Comparison of ENCODE assay signal across 22 cellular contexts in the genomic region with DNA sequence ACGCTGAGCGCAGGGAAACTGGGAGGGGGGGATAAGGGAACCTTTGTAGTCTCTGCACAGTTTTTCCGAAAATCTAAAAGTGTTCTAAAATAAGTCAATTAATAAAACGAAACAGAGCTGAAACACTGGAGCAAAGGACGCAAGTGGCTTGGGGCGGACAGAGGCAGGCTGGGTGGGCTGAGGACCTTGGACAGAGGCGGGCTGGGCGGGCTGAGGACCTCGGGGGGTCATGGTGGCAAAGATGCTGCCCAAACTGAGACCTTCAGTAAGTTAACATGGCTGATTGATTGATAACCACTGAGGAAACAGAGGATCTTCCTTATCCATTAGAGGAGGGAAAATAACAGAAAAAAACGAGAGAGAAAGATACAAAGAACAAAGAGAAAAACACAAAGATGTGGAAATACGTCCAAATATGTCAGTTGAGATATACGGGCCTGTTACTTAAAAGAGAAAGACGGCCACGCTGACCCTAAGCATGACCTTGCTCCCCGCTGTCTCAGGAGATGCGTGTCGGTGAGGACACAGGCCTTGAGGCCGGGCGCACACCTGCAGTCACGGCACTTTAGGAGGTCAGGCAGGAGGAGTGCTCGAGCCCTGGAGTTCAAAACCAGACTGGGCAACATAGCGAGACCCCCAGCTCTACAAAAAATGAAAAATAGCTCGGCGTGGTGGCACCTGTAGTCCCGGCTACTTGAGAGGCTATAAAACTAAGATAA.
"Had no signal": no experiment of that assay in that cellular context is flagged by ENCODE, and none has a peak within 500 bp of the region (broad histone marks: within the 10 kb centered on the region; RNA-seq: fewer than 3 reads in every experiment).

No MANE protein-coding gene starts in this region.

- H3K27ac ChIP-seq: breast epithelium, coronary artery, esophagus muscularis mucosa, heart left ventricle, thoracic aorta, upper lobe of left lung had no signal

- H3K36me3 ChIP-seq: breast epithelium had no signal

- H3K9me3 ChIP-seq: breast epithelium, esophagus muscularis mucosa, heart left ventricle, thoracic aorta, upper lobe of left lung had no signal

- H3K27me3 ChIP-seq: breast epithelium, esophagus muscularis mucosa, heart left ventricle, upper lobe of left lung had no signal

- ATAC-seq: heart left ventricle, left colon had no signal

- FAIRE-seq: frontal cortex, islet of Langerhans had no signal

- H3K4me1 ChIP-seq: breast epithelium, esophagus muscularis mucosa, heart left ventricle, upper lobe of left lung had no signal

- H3K27ac Mint-ChIP-seq: activated naive CD4-positive, alpha-beta T cell treated with anti-CD3 and anti-CD28 coated beads for 36 hours; activated naive CD8-positive, alpha-beta T cell treated with anti-CD3 and anti-CD28 coated beads, Interleukin-2, amount 10 ng/mL, durations not matched to agents 7 days and 5 days had no signal

- H3K27me3 Mint-ChIP-seq: activated CD4-positive, alpha-beta T cell treated with anti-CD3 and anti-CD28 coated beads for 36 hours; activated naive CD8-positive, alpha-beta T cell treated with anti-CD3 and anti-CD28 coated beads, Interleukin-2, amount 10 ng/mL, durations not matched to agents 7 days and 5 days; naive B cell had no signal

- H3K36me3 Mint-ChIP-seq: activated naive CD8-positive, alpha-beta T cell treated with anti-CD3 and anti-CD28 coated beads, Interleukin-2, amount 10 ng/mL, durations not matched to agents 7 days and 5 days had no signal

- H3K4me1 Mint-ChIP-seq: activated CD4-positive, alpha-beta T cell treated with anti-CD3 and anti-CD28 coated beads for 36 hours had no signal

- H3K4me3 Mint-ChIP-seq: activated CD4-positive, alpha-beta T cell treated with anti-CD3 and anti-CD28 coated beads for 36 hours; activated naive CD4-positive, alpha-beta T cell treated with anti-CD3 and anti-CD28 coated beads for 36 hours; activated naive CD8-positive, alpha-beta T cell treated with anti-CD3 and anti-CD28 coated beads, Interleukin-2, amount 10 ng/mL, durations not matched to agents 7 days and 5 days; naive B cell had no signal

- DNase-seq: activated CD4-positive, alpha-beta T cell treated with anti-CD3 and anti-CD28 coated beads, Interleukin-2, amount 50 U/mL, for 4 hours; activated effector memory CD4-positive, alpha-beta T cell treated with Interleukin-2 at 50 U/mL for 16 hours; activated naive CD4-positive, alpha-beta T cell treated with anti-CD3 and anti-CD28 coated beads for 36 hours; activated naive CD8-positive, alpha-beta T cell treated with anti-CD3 and anti-CD28 coated beads, Interleukin-2, amount 10 ng/mL, durations not matched to agents 7 days and 5 days; activated T-cell treated with anti-CD3 and anti-CD28 coated beads, Interleukin-2, amount 50 U/mL, for 48 hours; amniotic stem cell; left colon; naive B cell; stimulated activated CD4-positive, alpha-beta T cell treated with anti-CD3 and anti-CD28 coated beads, Interleukin-2, amount 100 ng/mL, for 48 hours; stimulated activated CD8-positive, alpha-beta memory T cell treated with anti-CD3 and anti-CD28 coated beads, Interleukin-4, amount 100 ng/mL, for 48 hours; stimulated activated naive CD4-positive, alpha-beta T cell treated with Interleukin-2 at 50 U/mL for 16 hours; T-helper 9 cell had no signal

- H3K9me3 Mint-ChIP-seq: activated naive CD4-positive, alpha-beta T cell treated with anti-CD3 and anti-CD28 coated beads for 36 hours; activated naive CD8-positive, alpha-beta T cell treated with anti-CD3 and anti-CD28 coated beads, Interleukin-2, amount 10 ng/mL, durations not matched to agents 7 days and 5 days; naive B cell had no signal

- H3K4me3 ChIP-seq: breast epithelium, coronary artery, esophagus muscularis mucosa, heart left ventricle, lung, thoracic aorta, upper lobe of left lung had no signal
